23 cellular contexts compared by ENCODE assay signal in genomic region chr4:28948501-28948900, GRCh38.
DNase-seq lines count a peak whose midpoint lies in the region; ATAC-seq and TF ChIP-seq lines count a peak whose summit lies in the region.
"Had no signal": no experiment of that assay in that cellular context is flagged by ENCODE, and none has a peak within 500 bp of the region (broad histone marks: within the 10 kb centered on the region; RNA-seq: fewer than 3 reads in every experiment).

No MANE protein-coding gene starts in this region.

- H3K36me3 ChIP-seq in gastroesophageal sphincter, result no peaks in the 10 kb centered on the region
- H3K36me3 ChIP-seq: BLaER1, HAP-1 had no signal

- H3K4me3 ChIP-seq in cardiac fibroblast (replicated peaks in 1 of 2; ENCODE audit: low read depth in 2 of 2, low read length in 2 of 2) (no peak overlapping the region), fibroblast of villous mesenchyme (ENCODE audit: low read depth, low read length) (no peak overlapping the region), gastroesophageal sphincter (no peak overlapping the region)
- H3K4me3 ChIP-seq: BLaER1, HAP-1 had no signal

- WGBS in gastroesophageal sphincter (ENCODE audit: low coverage in 1 of 2), 2 donors, result 64 to 79% methylated on average over 2 of the region's 2 CpGs

- TF ChIP-seq EP300 in gastroesophageal sphincter (IDR thresholded peaks at IDR 0.05), result no peak

- TF ChIP-seq CTCF in cardiac fibroblast (IDR thresholded peaks at IDR 0.05; ENCODE audit: low read depth, low read length), result no peak
- no peak for TF ChIP-seq CTCF in fibroblast of villous mesenchyme (IDR thresholded peaks at IDR 0.05; ENCODE audit: insufficient read depth, low read depth, low read length)
- TF ChIP-seq CTCF in gastroesophageal sphincter (IDR thresholded peaks at IDR 0.05), result no peak

- no peak for TF ChIP-seq POLR2A in gastroesophageal sphincter (IDR thresholded peaks at IDR 0.05)

- no peaks in the 10 kb centered on the region for H3K4me1 ChIP-seq in gastroesophageal sphincter
- H3K4me1 ChIP-seq: BLaER1, HAP-1 had no signal

- no peak overlapping the region for H3K27ac ChIP-seq in gastroesophageal sphincter
- H3K27ac ChIP-seq: BLaER1, KMS-11 had no signal

- ATAC-seq in gastroesophageal sphincter (no peak), GM19324 (IDR thresholded peaks at IDR 0.05; ENCODE audit: low FRiP score, unreplicated experiment) (no peak), HG02759 (IDR thresholded peaks at IDR 0.05; ENCODE audit: unreplicated experiment) (no peak)
- ATAC-seq: Panc1 had no signal

- H3K9me3 ChIP-seq in gastroesophageal sphincter, result no peaks in the 10 kb centered on the region
- H3K9me3 ChIP-seq: BLaER1, HAP-1 had no signal

- DNase-seq in NCI-H226, result peak; percentile 38
- DNase-seq in cardiac fibroblast (ENCODE audit: low read depth in 2 of 2), result peak; percentile 0 to 13
- peak; percentile 1 for DNase-seq in fibroblast of villous mesenchyme (ENCODE audit: low read depth)
- peak; percentile 6 for DNase-seq in stromal cell of bone marrow (ENCODE audit: low read depth)
- DNase-seq: CD4-positive, CD25-positive, alpha-beta regulatory T cell; DMS53; GOT3; HFFc6; NCI-H1092; NCI-H1417 treated with DMSO at 0.1 percent for 48 hours; NCI-H1694 treated with DMSO at 0.1 percent for 48 hours; NCI-H2081; NCI-H2227 treated with DMSO at 0.1 percent for 48 hours; NCI-H510A; NCI-H69; SHP77 treated with DMSO at 0.1 percent for 48 hours had no signal

- no peaks in the 10 kb centered on the region for H3K27me3 ChIP-seq in gastroesophageal sphincter
- H3K27me3 ChIP-seq: BLaER1 had no signal
